Comparison of ENCODE assay signal across 8 cellular contexts in genomic region chr22:20429254-20430100, GRCh38. TPM values are rescaled to one million over a fixed set of nuclear protein-coding genes. Genes with fewer than 3 reads are reported as not detected.
DNase-seq lines count a peak whose midpoint lies in the region; TF ChIP-seq lines count a peak whose summit lies in the region.

No MANE protein-coding gene starts in this region.

- H3K4me1 ChIP-seq in neutrophil (ENCODE audit: control insufficient read depth in 1 of 2, insufficient read depth in 1 of 2, low read depth in 1 of 2, low read length in 1 of 2) (peaks cover 31 to 38% of the 10 kb centered on the region in 2 experiments), thyroid gland (peaks cover 22 to 36% of the 10 kb centered on the region in 2 donors)

- peak; percentile 62 to 64 for DNase-seq in HL-60 (ENCODE audit: low read depth in 1 of 2, low spot score in 1 of 2)
- peak; percentile 85 for DNase-seq in activated CD4-positive, alpha-beta T cell treated with anti-CD3 and anti-CD28 coated beads, Interleukin-2, amount 10 ng/mL, durations not matched to agents 7 days and 5 days
- peak; percentile 76 for DNase-seq in effector CD4-positive, alpha-beta T cell
- peak; percentile 25 to 31 for DNase-seq in thyroid gland
- no peak for DNase-seq in HCEC 1CT
- DNase-seq in EL, result no peak

- H3K27me3 ChIP-seq in HL-60 (ENCODE audit: insufficient read depth, poor library complexity, severe bottlenecking), result peaks cover 64% of the 10 kb centered on the region
- peaks cover 100% of the 10 kb centered on the region for H3K27me3 ChIP-seq in neutrophil
- no peaks in the 10 kb centered on the region for H3K27me3 ChIP-seq in thyroid gland

- TF ChIP-seq CTCF in C4-2B (conservative IDR thresholded peaks at IDR 0.05) (no peak), HL-60 (IDR thresholded peaks at IDR 0.05; ENCODE audit: insufficient read depth, low read length) (no peak), neutrophil (IDR thresholded peaks at IDR 0.05) (peak; percentile 21), thyroid gland (IDR thresholded peaks at IDR 0.05) (no peak)

- POLR2A ChIA-PET in activated CD4-positive, alpha-beta T cell treated with anti-CD3 and anti-CD28 coated beads, Interleukin-2, amount 10 ng/mL, durations not matched to agents 7 days and 5 days (lab: Charles Lee), result no interaction called here

- H3K9me3 ChIP-seq in neutrophil (no peaks in the 10 kb centered on the region), thyroid gland (no peaks in the 10 kb centered on the region)

- peak overlapping the region; percentile 83; the same call in 1 of the 2 replicates for H3K27ac ChIP-seq in C4-2B
- H3K27ac ChIP-seq in HL-60 (replicated peaks), result no peak overlapping the region
- H3K27ac ChIP-seq in neutrophil, result peak overlapping the region; percentile 31
- no peak overlapping the region for H3K27ac ChIP-seq in thyroid gland

- no peaks in the 10 kb centered on the region for H3K9me3 Mint-ChIP-seq in activated CD4-positive, alpha-beta T cell treated with anti-CD3 and anti-CD28 coated beads, Interleukin-2, amount 10 ng/mL, durations not matched to agents 7 days and 5 days

- peak overlapping the region; percentile 45 for H3K4me3 Mint-ChIP-seq in activated CD4-positive, alpha-beta T cell treated with anti-CD3 and anti-CD28 coated beads, Interleukin-2, amount 10 ng/mL, durations not matched to agents 7 days and 5 days

- no peak for TF ChIP-seq POLR2A in thyroid gland (IDR thresholded peaks at IDR 0.05)

- peak overlapping the region; percentile 58 for H3K27ac Mint-ChIP-seq in activated CD4-positive, alpha-beta T cell treated with anti-CD3 and anti-CD28 coated beads, Interleukin-2, amount 10 ng/mL, durations not matched to agents 7 days and 5 days

- intact Hi-C loops in thyroid gland (cut with DNase I), result no loop called here

- no peaks in the 10 kb centered on the region for H3K36me3 ChIP-seq in neutrophil
- no peaks in the 10 kb centered on the region for H3K36me3 ChIP-seq in thyroid gland

- peaks cover 16% of the 10 kb centered on the region for H3K4me1 Mint-ChIP-seq in activated CD4-positive, alpha-beta T cell treated with anti-CD3 and anti-CD28 coated beads, Interleukin-2, amount 10 ng/mL, durations not matched to agents 7 days and 5 days

- H3K4me3 ChIP-seq in HL-60 (replicated peaks; ENCODE audit: insufficient read depth, low read length) (peak overlapping the region; percentile 59), neutrophil (ENCODE audit: low read depth in 1 of 2, low read length in 1 of 2) (peak overlapping the region; percentile 62 to 82), thyroid gland (replicated peaks in 1 of 3) (no peak overlapping the region)

- H3K27me3 Mint-ChIP-seq in activated CD4-positive, alpha-beta T cell treated with anti-CD3 and anti-CD28 coated beads, Interleukin-2, amount 10 ng/mL, durations not matched to agents 7 days and 5 days, result peaks cover 60% of the 10 kb centered on the region

- CTCF ChIA-PET in activated CD4-positive, alpha-beta T cell treated with anti-CD3 and anti-CD28 coated beads, Interleukin-2, amount 10 ng/mL, durations not matched to agents 7 days and 5 days (lab: Charles Lee), result interaction anchor here (0.9 to 1.6 kb wide), 2 partner anchors 11 to 27 kb away, joined by 3 to 5 read pairs; no protein-coding TSS in a partner anchor

- peaks cover 4% of the 10 kb centered on the region for H3K36me3 Mint-ChIP-seq in activated CD4-positive, alpha-beta T cell treated with anti-CD3 and anti-CD28 coated beads, Interleukin-2, amount 10 ng/mL, durations not matched to agents 7 days and 5 days (ENCODE audit: low read depth)

- WGBS in thyroid gland, 2 donors, result 50 to 60% methylated on average over 16 to 44 of the region's 75 CpGs

RNA-seq across cellular contexts. Expression of gene SCARF2, which starts 8.1 kb away (rescaled TPM):
- total RNA-seq in activated CD4-positive, alpha-beta T cell treated with anti-CD3 and anti-CD28 coated beads, Interleukin-2, amount 10 ng/mL, durations not matched to agents 7 days and 5 days, result 1 to 10 TPM; 1.1 to 1.2 TPM
- 10 to 100 TPM; 14.4 to 23.1 (median 20.4) TPM for total RNA-seq in thyroid gland

RNA-seq across cellular contexts. Expression of gene ZNF74, which starts 35.5 kb away (rescaled TPM):
- total RNA-seq in activated CD4-positive, alpha-beta T cell treated with anti-CD3 and anti-CD28 coated beads, Interleukin-2, amount 10 ng/mL, durations not matched to agents 7 days and 5 days, result 10 to 100 TPM in 1 of 2 experiments, 1 to 10 TPM in 1; 8.6 to 11.1 TPM
- 10 to 100 TPM in 3 of 4 donors, 1 to 10 TPM in 1; 9.8 to 15.0 (median 12.0) TPM for total RNA-seq in thyroid gland

Comparison
In these comparisons a context has a peak if more than half of its experiments do, and no peak if none do; other contexts are left out.
1. H3K27ac ChIP-seq: peak in C4-2B (single experiment) and neutrophil (single experiment); none in HL-60 (single experiment) and thyroid gland (0 of 3).
2. DNase-seq: peak in HL-60 (2 of 2), activated CD4-positive, alpha-beta T cell treated with anti-CD3 and anti-CD28 coated beads, Interleukin-2, amount 10 ng/mL, durations not matched to agents 7 days and 5 days (single experiment), effector CD4-positive, alpha-beta T cell (single experiment) and thyroid gland (2 of 2); none in HCEC 1CT (single experiment) and EL (single experiment).
3. H3K4me3 ChIP-seq: peak in HL-60 (single experiment) and neutrophil (2 of 2); none in thyroid gland (0 of 3).
4. RNA of gene SCARF2, which starts 8.1 kb away (total RNA-seq): 14.4 to 23.1 TPM in thyroid gland; 1.1 to 1.2 TPM in activated CD4-positive, alpha-beta T cell treated with anti-CD3 and anti-CD28 coated beads, Interleukin-2, amount 10 ng/mL, durations not matched to agents 7 days and 5 days; every median in the first group is over 4 times any median in the second.